1 cellular context compared by ENCODE assay signal in the genomic region with DNA sequence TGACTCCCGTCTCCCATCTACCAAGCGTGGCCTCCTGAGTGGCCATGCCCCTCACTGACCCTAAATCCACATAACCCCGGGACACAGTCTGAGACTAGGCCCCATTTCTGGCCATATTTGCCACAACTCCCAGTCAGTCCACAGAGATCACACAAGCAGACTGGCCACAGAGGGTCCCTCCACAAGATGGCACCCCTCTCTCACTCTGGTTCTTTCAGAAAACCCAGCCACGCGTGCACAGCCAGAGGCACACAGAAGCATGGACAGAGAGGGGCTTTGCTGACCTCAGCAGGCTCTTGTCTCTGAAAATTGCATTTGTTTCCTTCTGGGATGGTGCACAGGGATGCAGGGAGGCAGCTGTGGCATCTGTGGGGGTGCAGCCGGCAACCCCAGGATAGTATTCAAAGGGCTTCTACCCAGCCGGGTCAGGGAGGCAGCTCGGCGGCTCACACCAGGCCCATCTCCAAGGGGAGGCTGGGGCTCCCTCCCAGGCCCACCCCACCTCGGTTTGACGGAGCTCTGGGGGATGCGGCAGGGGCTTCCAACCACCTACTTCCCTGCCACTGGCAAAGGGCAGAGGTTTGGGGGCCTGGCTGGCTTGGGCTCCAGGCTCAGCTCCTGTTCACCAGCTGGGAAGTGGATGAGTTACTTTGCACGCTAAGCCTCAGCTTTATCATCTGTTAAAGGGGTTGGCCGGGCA.
TF ChIP-seq lines count a peak whose summit lies in the region.

No MANE protein-coding gene starts in this region.

TF ChIP-seq in HepG2, 621 proteins besides CTCF, POLR2A, EP300 and RAD21 (continued from another document):
- TF ChIP-seq UBTF (CRISPR knock-in tag; IDR thresholded peaks at IDR 0.05) (0 out of 2 replicates have a peak, but pooled peaks have one; percentile 13), NR3C1 (CRISPR knock-in tag; IDR thresholded peaks at IDR 0.05) (no peak), ARNTL (CRISPR knock-in tag; IDR thresholded peaks at IDR 0.05) (no peak), ZUFSP (CRISPR knock-in tag; IDR thresholded peaks at IDR 0.05; ENCODE audit: borderline replicate concordance) (no peak), NKX3-1 (CRISPR knock-in tag; IDR thresholded peaks at IDR 0.05) (no peak), JDP2 (CRISPR knock-in tag; IDR thresholded peaks at IDR 0.05; ENCODE audit: borderline replicate concordance) (no peak), PCBP2 (optimal IDR thresholded peaks at IDR 0.05; ENCODE audit: low read depth, low read length, poor library complexity, severe bottlenecking) (no peak), ZKSCAN1 (IDR thresholded peaks at IDR 0.05; ENCODE audit: low read length) (0 out of 2 replicates have a peak, but pooled peaks have one; percentile 36), ZNF749 (CRISPR knock-in tag; IDR thresholded peaks at IDR 0.05; ENCODE audit: borderline replicate concordance) (no peak), ZFX (CRISPR knock-in tag; IDR thresholded peaks at IDR 0.05; ENCODE audit: low read depth) (peak; percentile 50; the same call in 1 of the 2 replicates), ZNF432 (CRISPR knock-in tag; IDR thresholded peaks at IDR 0.05; ENCODE audit: borderline replicate concordance) (no peak), MAFK (conservative IDR thresholded peaks at IDR 0.05 in 1 of 2, IDR thresholded peaks at IDR 0.05 in 1 of 2; ENCODE audit: low read length in 2 of 2) (peak; percentile 44 to 59), NCOA5 (CRISPR knock-in tag; IDR thresholded peaks at IDR 0.05) (no peak), SUZ12 (IDR thresholded peaks at IDR 0.05; ENCODE audit: low read depth, low read length) (no peak), RBM22 (optimal IDR thresholded peaks at IDR 0.05; ENCODE audit: low read length) (no peak), IRX3 (CRISPR knock-in tag; IDR thresholded peaks at IDR 0.05; ENCODE audit: borderline replicate concordance, low read depth) (no peak), ZNF841 (CRISPR knock-in tag; IDR thresholded peaks at IDR 0.05; ENCODE audit: borderline replicate concordance) (no peak), PAF1 (CRISPR knock-in tag; IDR thresholded peaks at IDR 0.05) (no peak), CHD2 (IDR thresholded peaks at IDR 0.05; ENCODE audit: low read depth, low read length) (no peak), ZNF574 (CRISPR knock-in tag; IDR thresholded peaks at IDR 0.05) (no peak), CBX1 (IDR thresholded peaks at IDR 0.05; ENCODE audit: low read depth) (no peak), ZNF598 (CRISPR knock-in tag; IDR thresholded peaks at IDR 0.05; ENCODE audit: borderline replicate concordance) (no peak), SOX6 (IDR thresholded peaks at IDR 0.05) (no peak), SOX6 (CRISPR knock-in tag; IDR thresholded peaks at IDR 0.05) (no peak), RORA (CRISPR knock-in tag; IDR thresholded peaks at IDR 0.05) (no peak), JARID2 (CRISPR knock-in tag; IDR thresholded peaks at IDR 0.05; ENCODE audit: insufficient replicate concordance) (no peak), GMEB2 (CRISPR knock-in tag; IDR thresholded peaks at IDR 0.05; ENCODE audit: low read depth) (no peak), ZNF367 (CRISPR knock-in tag; IDR thresholded peaks at IDR 0.05; ENCODE audit: borderline replicate concordance) (no peak), ZNF782 (CRISPR knock-in tag; IDR thresholded peaks at IDR 0.05; ENCODE audit: borderline replicate concordance) (no peak), ONECUT2 (CRISPR knock-in tag; IDR thresholded peaks at IDR 0.05) (no peak)
- TF ChIP-seq, protein P1, sequence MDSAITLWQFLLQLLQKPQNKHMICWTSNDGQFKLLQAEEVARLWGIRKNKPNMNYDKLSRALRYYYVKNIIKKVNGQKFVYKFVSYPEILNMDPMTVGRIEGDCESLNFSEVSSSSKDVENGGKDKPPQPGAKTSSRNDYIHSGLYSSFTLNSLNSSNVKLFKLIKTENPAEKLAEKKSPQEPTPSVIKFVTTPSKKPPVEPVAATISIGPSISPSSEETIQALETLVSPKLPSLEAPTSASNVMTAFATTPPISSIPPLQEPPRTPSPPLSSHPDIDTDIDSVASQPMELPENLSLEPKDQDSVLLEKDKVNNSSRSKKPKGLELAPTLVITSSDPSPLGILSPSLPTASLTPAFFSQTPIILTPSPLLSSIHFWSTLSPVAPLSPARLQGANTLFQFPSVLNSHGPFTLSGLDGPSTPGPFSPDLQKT (CRISPR knock-in tag; IDR thresholded peaks at IDR 0.05; ENCODE audit: borderline replicate concordance), result no peak
- TF ChIP-seq, protein P2, sequence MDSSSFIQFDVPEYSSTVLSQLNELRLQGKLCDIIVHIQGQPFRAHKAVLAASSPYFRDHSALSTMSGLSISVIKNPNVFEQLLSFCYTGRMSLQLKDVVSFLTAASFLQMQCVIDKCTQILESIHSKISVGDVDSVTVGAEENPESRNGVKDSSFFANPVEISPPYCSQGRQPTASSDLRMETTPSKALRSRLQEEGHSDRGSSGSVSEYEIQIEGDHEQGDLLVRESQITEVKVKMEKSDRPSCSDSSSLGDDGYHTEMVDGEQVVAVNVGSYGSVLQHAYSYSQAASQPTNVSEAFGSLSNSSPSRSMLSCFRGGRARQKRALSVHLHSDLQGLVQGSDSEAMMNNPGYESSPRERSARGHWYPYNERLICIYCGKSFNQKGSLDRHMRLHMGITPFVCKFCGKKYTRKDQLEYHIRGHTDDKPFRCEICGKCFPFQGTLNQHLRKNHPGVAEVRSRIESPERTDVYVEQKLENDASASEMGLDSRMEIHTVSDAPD (CRISPR knock-in tag; IDR thresholded peaks at IDR 0.05), result no peak
- TF ChIP-seq, protein P3, sequence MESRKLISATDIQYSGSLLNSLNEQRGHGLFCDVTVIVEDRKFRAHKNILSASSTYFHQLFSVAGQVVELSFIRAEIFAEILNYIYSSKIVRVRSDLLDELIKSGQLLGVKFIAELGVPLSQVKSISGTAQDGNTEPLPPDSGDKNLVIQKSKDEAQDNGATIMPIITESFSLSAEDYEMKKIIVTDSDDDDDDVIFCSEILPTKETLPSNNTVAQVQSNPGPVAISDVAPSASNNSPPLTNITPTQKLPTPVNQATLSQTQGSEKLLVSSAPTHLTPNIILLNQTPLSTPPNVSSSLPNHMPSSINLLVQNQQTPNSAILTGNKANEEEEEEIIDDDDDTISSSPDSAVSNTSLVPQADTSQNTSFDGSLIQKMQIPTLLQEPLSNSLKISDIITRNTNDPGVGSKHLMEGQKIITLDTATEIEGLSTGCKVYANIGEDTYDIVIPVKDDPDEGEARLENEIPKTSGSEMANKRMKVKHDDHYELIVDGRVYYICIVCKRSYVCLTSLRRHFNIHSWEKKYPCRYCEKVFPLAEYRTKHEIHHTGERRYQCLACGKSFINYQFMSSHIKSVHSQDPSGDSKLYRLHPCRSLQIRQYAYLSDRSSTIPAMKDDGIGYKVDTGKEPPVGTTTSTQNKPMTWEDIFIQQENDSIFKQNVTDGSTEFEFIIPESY (CRISPR knock-in tag; IDR thresholded peaks at IDR 0.05), result no peak
- TF ChIP-seq, protein P4, sequence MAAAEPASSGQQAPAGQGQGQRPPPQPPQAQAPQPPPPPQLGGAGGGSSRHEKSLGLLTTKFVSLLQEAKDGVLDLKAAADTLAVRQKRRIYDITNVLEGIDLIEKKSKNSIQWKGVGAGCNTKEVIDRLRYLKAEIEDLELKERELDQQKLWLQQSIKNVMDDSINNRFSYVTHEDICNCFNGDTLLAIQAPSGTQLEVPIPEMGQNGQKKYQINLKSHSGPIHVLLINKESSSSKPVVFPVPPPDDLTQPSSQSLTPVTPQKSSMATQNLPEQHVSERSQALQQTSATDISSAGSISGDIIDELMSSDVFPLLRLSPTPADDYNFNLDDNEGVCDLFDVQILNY (CRISPR knock-in tag; conservative IDR thresholded peaks at IDR 0.05), result no peak
